In genomic region chr1:15950302-15950701, GRCh38 we compare ENCODE assay signal across 7 cellular contexts. TPM values are rescaled to one million over a fixed set of nuclear protein-coding genes. Genes with fewer than 3 reads are reported as not detected.
DNase-seq lines count a peak whose midpoint lies in the region; ATAC-seq and TF ChIP-seq lines count a peak whose summit lies in the region.

No MANE protein-coding gene starts in this region.

- in situ Hi-C loops in GM13977 (cut with MboI; ENCODE audit: low pct_unique_long_range_greater_than_20kb, low sequenced_read_pairs, unreplicated experiment) = no loop called here

- peak overlapping the region; percentile 13 for H3K4me3 Mint-ChIP-seq in T-helper 2 cell treated with Interferon-gamma antibody and Interleukin-4, amounts not matched to agents 5 μg/mL and 100 μg/mL, for 36 hours
- peak overlapping the region in 8 of 10 donors; percentile 11 to 67 (median 46) for H3K4me3 Mint-ChIP-seq in naive thymus-derived CD8-positive, alpha-beta T cell

- peaks cover 20% of the 10 kb centered on the region for H3K36me3 Mint-ChIP-seq in T-helper 2 cell treated with Interferon-gamma antibody and Interleukin-4, amounts not matched to agents 5 μg/mL and 100 μg/mL, for 36 hours (ENCODE audit: low read depth)
- H3K36me3 Mint-ChIP-seq in naive thymus-derived CD8-positive, alpha-beta T cell = peaks cover 0 to 33% (median 3%) of the 10 kb centered on the region in 3 donors

- H3K27ac ChIP-seq in angular gyrus (ENCODE audit: low read depth, low read length) (peak overlapping the region; percentile 90), thymus (ENCODE audit: low read depth) (peak overlapping the region; percentile 50)

- TF ChIP-seq CTCF in GM13977 (IDR thresholded peaks at IDR 0.05; ENCODE audit: extremely low read depth, insufficient read depth, missing control alignments) = no peak

- peak; percentile 18 to 20 for ATAC-seq in naive thymus-derived CD8-positive, alpha-beta T cell
- ATAC-seq in HG02973 (IDR thresholded peaks at IDR 0.05; ENCODE audit: unreplicated experiment) (no peak), GM21381 (IDR thresholded peaks at IDR 0.05; ENCODE audit: unreplicated experiment) (no peak)

- H3K4me1 ChIP-seq in thymus (ENCODE audit: control insufficient read depth, insufficient read depth, low read length) = peaks cover 5% of the 10 kb centered on the region

- peaks cover 50% of the 10 kb centered on the region for H3K4me1 Mint-ChIP-seq in T-helper 2 cell treated with Interferon-gamma antibody and Interleukin-4, amounts not matched to agents 5 μg/mL and 100 μg/mL, for 36 hours (ENCODE audit: low read depth)
- H3K4me1 Mint-ChIP-seq in naive thymus-derived CD8-positive, alpha-beta T cell = peaks cover 28 to 74% (median 63%) of the 10 kb centered on the region in 4 donors

- H3K36me3 ChIP-seq in thymus (ENCODE audit: control insufficient read depth, insufficient read depth) = peaks cover 46% of the 10 kb centered on the region

- H3K27me3 ChIP-seq in thymus (ENCODE audit: control insufficient read depth, insufficient read depth) = no peaks in the 10 kb centered on the region

- no peaks in the 10 kb centered on the region for H3K27me3 Mint-ChIP-seq in T-helper 2 cell treated with Interferon-gamma antibody and Interleukin-4, amounts not matched to agents 5 μg/mL and 100 μg/mL, for 36 hours (ENCODE audit: low read depth)
- no peaks in the 10 kb centered on the region for H3K27me3 Mint-ChIP-seq in naive thymus-derived CD8-positive, alpha-beta T cell

- DNase-seq in T-helper 2 cell treated with Interferon-gamma antibody and Interleukin-4, amounts not matched to agents 5 μg/mL and 100 μg/mL, for 36 hours (ENCODE audit: low spot score) = peak; percentile 67
- DNase-seq in naive thymus-derived CD8-positive, alpha-beta T cell = peak in 1 of 10 donors; percentile 55
- no peak for DNase-seq in GM13977 (ENCODE audit: low spot score)

- POLR2A ChIA-PET in naive thymus-derived CD8-positive, alpha-beta T cell (lab: Charles Lee) = interaction anchor here (1.4 to 1.6 kb wide), 2 partner anchors 25 to 116 kb away, joined by 4 to 5 read pairs; partner anchors contain the start of gene ZBTB17

- H3K4me3 ChIP-seq in thymus (ENCODE audit: low read length) = no peak overlapping the region

- 85% methylated on average over 4 of the region's 4 CpGs for WGBS in thymus

- no peaks in the 10 kb centered on the region for H3K9me3 Mint-ChIP-seq in T-helper 2 cell treated with Interferon-gamma antibody and Interleukin-4, amounts not matched to agents 5 μg/mL and 100 μg/mL, for 36 hours
- H3K9me3 Mint-ChIP-seq in naive thymus-derived CD8-positive, alpha-beta T cell = no peaks in the 10 kb centered on the region

- H3K27ac Mint-ChIP-seq in T-helper 2 cell treated with Interferon-gamma antibody and Interleukin-4, amounts not matched to agents 5 μg/mL and 100 μg/mL, for 36 hours = peak overlapping the region; percentile 76
- peak overlapping the region; percentile 70 to 95 (median 91) for H3K27ac Mint-ChIP-seq in naive thymus-derived CD8-positive, alpha-beta T cell

- H3K9me3 ChIP-seq in thymus (ENCODE audit: control insufficient read depth) = no peaks in the 10 kb centered on the region

RNA-seq across cellular contexts. Expression of gene ZBTB17, which starts 25.6 kb away (rescaled TPM):
- 10 to 100 TPM; 49.3 to 58.1 TPM for total RNA-seq in naive thymus-derived CD8-positive, alpha-beta T cell
- polyA plus RNA-seq in naive thymus-derived CD8-positive, alpha-beta T cell = 10 to 100 TPM; 10.2 to 23.3 (median 11.1) TPM
- 81.3 TPM for polyA plus RNA-seq in thymus

RNA-seq across cellular contexts. Expression of gene SRARP, which starts 53.7 kb away (rescaled TPM):
- not detected for total RNA-seq in naive thymus-derived CD8-positive, alpha-beta T cell
- not detected for polyA plus RNA-seq in naive thymus-derived CD8-positive, alpha-beta T cell
- polyA plus RNA-seq in thymus = 0.11 TPM

Comparison
In these comparisons a context has a peak if more than half of its experiments do, and no peak if none do; other contexts are left out.
1. ATAC-seq: peak in naive thymus-derived CD8-positive, alpha-beta T cell (2 of 2); none in HG02973 (single experiment) and GM21381 (single experiment).